ENCODE assay signal across 8 cellular contexts in genomic region chr1:6108937-6109636, GRCh38.
A peak's percentile ranks its signal among the peaks of the same experiment; 100 is the strongest.
DNase-seq lines count a peak whose midpoint lies in the region; ATAC-seq and TF ChIP-seq lines count a peak whose summit lies in the region.

No MANE protein-coding gene starts in this region.

- intact Hi-C loops in activated CD4-positive, alpha-beta T cell treated with anti-CD3 and anti-CD28 coated beads, Interleukin-2, amount 10 ng/mL, durations not matched to agents 24 days and 14 days (cut with micrococcal nuclease): loop anchor here (1.0 to 10.0 kb wide), 2 partner anchors 76 to 136 kb away; partner anchors contain the start of gene CHD5
- intact Hi-C loops in heart left ventricle (cut with DNase I): loop anchor here in 2 of 10 donors (1.0 to 10.0 kb wide), 2 partner anchors 135 to 136 kb away; partner anchors contain the start of gene HES3 (in 2 of the 2)

- no peaks in the 10 kb centered on the region for H3K36me3 Mint-ChIP-seq in activated CD4-positive, alpha-beta T cell treated with anti-CD3 and anti-CD28 coated beads, Interleukin-2, amount 10 ng/mL, durations not matched to agents 24 days and 14 days (ENCODE audit: low read depth)

- 45 to 51% (median 49%) methylated on average over 13 to 15 of the region's 15 CpGs for WGBS in heart left ventricle, 4 donors

- peaks cover 5% of the 10 kb centered on the region for H3K9me3 Mint-ChIP-seq in activated CD4-positive, alpha-beta T cell treated with anti-CD3 and anti-CD28 coated beads, Interleukin-2, amount 10 ng/mL, durations not matched to agents 24 days and 14 days

- H3K4me3 Mint-ChIP-seq in activated CD4-positive, alpha-beta T cell treated with anti-CD3 and anti-CD28 coated beads, Interleukin-2, amount 10 ng/mL, durations not matched to agents 24 days and 14 days: no peak overlapping the region

- H3K4me1 Mint-ChIP-seq in activated CD4-positive, alpha-beta T cell treated with anti-CD3 and anti-CD28 coated beads, Interleukin-2, amount 10 ng/mL, durations not matched to agents 24 days and 14 days: no peaks in the 10 kb centered on the region

- H3K36me3 ChIP-seq in heart left ventricle: no peaks in the 10 kb centered on the region

- no peaks in the 10 kb centered on the region for H3K4me1 ChIP-seq in heart left ventricle

- H3K27ac Mint-ChIP-seq in activated CD4-positive, alpha-beta T cell treated with anti-CD3 and anti-CD28 coated beads, Interleukin-2, amount 10 ng/mL, durations not matched to agents 24 days and 14 days: no peak overlapping the region

- no peaks in the 10 kb centered on the region for H3K9me3 ChIP-seq in heart left ventricle

- peak; percentile 84 for TF ChIP-seq CTCF in GM12873 (IDR thresholded peaks at IDR 0.05; ENCODE audit: insufficient read depth, low read depth, low read length, missing control alignments)
- TF ChIP-seq CTCF in heart left ventricle (IDR thresholded peaks at IDR 0.05): peak in 8 of 12 donors; percentile 18 to 43 (median 26)

- peaks cover 0 to 25% (median 3%) of the 10 kb centered on the region in 9 donors for H3K27me3 ChIP-seq in heart left ventricle

- no peak overlapping the region for H3K27ac ChIP-seq in heart left ventricle

- TF ChIP-seq POLR2A in heart left ventricle (IDR thresholded peaks at IDR 0.05): no peak

- no peak overlapping the region for H3K4me3 ChIP-seq in heart left ventricle

- peak; percentile 40 to 44 for DNase-seq in AML-193 (lab: John Stamatoyannopoulos, UW)
- peak; percentile 53 to 71 for DNase-seq in NCI-H2081 (lab: John Stamatoyannopoulos, UW)
- peak; percentile 83 for DNase-seq in activated CD4-positive, alpha-beta T cell treated with anti-CD3 and anti-CD28 coated beads, Interleukin-2, amount 10 ng/mL, durations not matched to agents 24 days and 14 days
- peak in 2 of 5 donors; percentile 19 to 53 for DNase-seq in heart left ventricle
- DNase-seq in stimulated activated CD8-positive, alpha-beta memory T cell treated with anti-CD3 and anti-CD28 coated beads, Interleukin-15, amount 100 ng/mL, for 48 hours (ENCODE audit: low read depth in 2 of 2): peak; percentile 19 to 23
- no peak for DNase-seq in mesenteric fat pad (ENCODE audit: low spot score)

- ATAC-seq in heart left ventricle (peak in 3 of 4 donors; percentile 39 to 65 (median 57)), GM21423 (IDR thresholded peaks at IDR 0.05; ENCODE audit: unreplicated experiment) (no peak)

- H3K27me3 Mint-ChIP-seq in activated CD4-positive, alpha-beta T cell treated with anti-CD3 and anti-CD28 coated beads, Interleukin-2, amount 10 ng/mL, durations not matched to agents 24 days and 14 days: peaks cover 2% of the 10 kb centered on the region
